17 cellular contexts compared by ENCODE assay signal in the genomic region with DNA sequence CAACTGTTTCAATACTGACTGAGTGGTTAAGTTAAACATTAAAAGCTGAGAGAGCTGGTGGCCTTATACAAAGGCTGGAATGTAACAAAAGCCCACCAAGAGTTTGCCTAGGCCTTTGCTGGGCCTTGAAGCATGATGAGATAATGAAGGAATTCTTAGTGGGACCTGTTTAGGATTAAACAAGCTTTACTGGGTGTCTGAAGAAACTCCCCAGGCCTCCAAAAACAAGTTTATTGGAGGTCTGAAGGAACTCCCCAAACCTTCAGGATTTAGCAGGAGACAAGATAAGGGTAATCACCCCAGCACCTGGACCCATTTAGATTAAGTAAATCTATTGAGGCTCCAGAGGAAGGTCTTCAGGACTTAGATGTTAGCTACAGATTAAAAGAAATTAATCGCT. TPM values are rescaled to one million over a fixed set of nuclear protein-coding genes. Genes with fewer than 3 reads are reported as not detected.
A peak's percentile ranks its signal among the peaks of the same experiment; 100 is the strongest.
DNase-seq lines count a peak whose midpoint lies in the region; ATAC-seq and TF ChIP-seq lines count a peak whose summit lies in the region.
"Had no signal": no experiment of that assay in that cellular context is flagged by ENCODE, and none has a peak within 500 bp of the region (broad histone marks: within the 10 kb centered on the region; RNA-seq: fewer than 3 reads in every experiment).

No MANE protein-coding gene starts in this region.

- H3K4me3 Mint-ChIP-seq in endodermal cell (no peak overlapping the region), neural progenitor cell (no peak overlapping the region)
- H3K4me3 Mint-ChIP-seq: CD14-positive monocyte; CD8-positive, alpha-beta T cell had no signal

- H3K4me3 ChIP-seq in endodermal cell (ENCODE audit: low read length) (no peak overlapping the region), neural progenitor cell (no peak overlapping the region)
- H3K4me3 ChIP-seq: HAP-1 had no signal

- peak overlapping the region; percentile 23 for H3K9ac ChIP-seq in endodermal cell (ENCODE audit: extremely low read depth, low read length, poor library complexity, severe bottlenecking)
- H3K9ac ChIP-seq in neural progenitor cell = no peak overlapping the region

- 86 to 100% methylated on average over 1 of the region's 1 CpG for WGBS in endodermal cell (ENCODE audit: insufficient coverage in 1 of 2, insufficient read length in 1 of 2), 2 experiments

- H3K27ac ChIP-seq in endodermal cell (ENCODE audit: low read depth, low read length) (no peak overlapping the region), neural progenitor cell (no peak overlapping the region)
- H3K27ac ChIP-seq: HL-60 had no signal

- peaks cover 2% of the 10 kb centered on the region for H3K27me3 Mint-ChIP-seq in endodermal cell (ENCODE audit: insufficient read depth)
- peaks cover 5% of the 10 kb centered on the region for H3K27me3 Mint-ChIP-seq in neural progenitor cell (ENCODE audit: insufficient read depth, low read depth)

- ATAC-seq in HG02885 (IDR thresholded peaks at IDR 0.05; ENCODE audit: poor library complexity, unreplicated experiment) = no peak
- ATAC-seq: CD8-positive, alpha-beta T cell had no signal

- H4K20me1 ChIP-seq in neural progenitor cell (ENCODE audit: low read depth) = no peaks in the 10 kb centered on the region

- H3K4me2 ChIP-seq in neural progenitor cell = peak overlapping the region; percentile 9

- H3K27ac Mint-ChIP-seq in endodermal cell (peak overlapping the region; percentile 88), neural progenitor cell (no peak overlapping the region)
- H3K27ac Mint-ChIP-seq: CD14-positive monocyte; CD8-positive, alpha-beta T cell had no signal

- H3K9me3 Mint-ChIP-seq in endodermal cell = no peaks in the 10 kb centered on the region
- no peaks in the 10 kb centered on the region for H3K9me3 Mint-ChIP-seq in neural progenitor cell
- H3K9me3 Mint-ChIP-seq: CD14-positive monocyte; CD8-positive, alpha-beta T cell had no signal

- H3K9me3 ChIP-seq in endodermal cell (ENCODE audit: control insufficient read depth, low read length) = no peaks in the 10 kb centered on the region
- H3K9me3 ChIP-seq in neural progenitor cell (ENCODE audit: low read depth) = no peaks in the 10 kb centered on the region
- H3K9me3 ChIP-seq: HAP-1 had no signal

- H3K36me3 ChIP-seq in endodermal cell (ENCODE audit: control insufficient read depth, insufficient read depth, low read length) = no peaks in the 10 kb centered on the region
- no peaks in the 10 kb centered on the region for H3K36me3 ChIP-seq in neural progenitor cell
- H3K36me3 ChIP-seq: HAP-1 had no signal

- TF ChIP-seq CTCF in endodermal cell (conservative IDR thresholded peaks at IDR 0.05) (no peak), neural progenitor cell (IDR thresholded peaks at IDR 0.05) (no peak)

- H3K36me3 Mint-ChIP-seq in endodermal cell (ENCODE audit: low read depth) = no peaks in the 10 kb centered on the region
- H3K36me3 Mint-ChIP-seq in neural progenitor cell = no peaks in the 10 kb centered on the region
- H3K36me3 Mint-ChIP-seq: CD14-positive monocyte had no signal

- DNase-seq in endodermal cell (no peak), left kidney (ENCODE audit: low read depth, low spot score) (peak; percentile 53), neural progenitor cell (ENCODE audit: low spot score) (peak; percentile 30), A172 (ENCODE audit: low spot score) (no peak)
- no peak for DNase-seq in effector CD4-positive, alpha-beta T cell
- DNase-seq in activated T-cell treated with anti-CD3 and anti-CD28 coated beads, Interleukin-2, amount 50 U/mL, for 48 hours = no peak
- DNase-seq: CD8-positive, alpha-beta T cell; COR-L47; DND-41; GF-D8 had no signal

- peaks cover 21% of the 10 kb centered on the region for H3K4me1 ChIP-seq in endodermal cell (ENCODE audit: control insufficient read depth, insufficient read depth, low read length)
- peaks cover 20% of the 10 kb centered on the region for H3K4me1 ChIP-seq in neural progenitor cell
- H3K4me1 ChIP-seq: HAP-1 had no signal

- H3K79me2 ChIP-seq in neural progenitor cell (ENCODE audit: low read depth) = no peaks in the 10 kb centered on the region

- H3K27me3 ChIP-seq in endodermal cell (ENCODE audit: control insufficient read depth, insufficient read depth, low read length, poor library complexity, severe bottlenecking) = no peaks in the 10 kb centered on the region
- no peaks in the 10 kb centered on the region for H3K27me3 ChIP-seq in neural progenitor cell

- no peak overlapping the region for H2AFZ ChIP-seq in neural progenitor cell (replicated peaks)

- peaks cover 4% of the 10 kb centered on the region for H3F3A ChIP-seq in neural progenitor cell (ENCODE audit: low read depth)

- H3K4me1 Mint-ChIP-seq in endodermal cell = peaks cover 75% of the 10 kb centered on the region
- H3K4me1 Mint-ChIP-seq in neural progenitor cell = peaks cover 42% of the 10 kb centered on the region

RNA-seq across cellular contexts. Expression of gene PCARE, which starts 18.7 kb away (rescaled TPM):
- total RNA-seq in endodermal cell (under 1 TPM in 1 of 2 donors, not detected in 1; 0.09 TPM), neural progenitor cell (ENCODE audit: low replicate concordance) (not detected in 2 replicates)
- polyA plus RNA-seq in endodermal cell (2013, experiment 1 of 2) = 0.04 TPM
- 0.08 TPM for polyA plus RNA-seq in endodermal cell (2013, experiment 2 of 2)
- total RNA-seq in A172 (2014; rRNA removed; shearing (Covaris generic)) = not detected in 2 replicates
- total RNA-seq: A673; CD8-positive, alpha-beta T cell; H1 had no signal
- polyA plus RNA-seq: BJ, CD14-positive monocyte, H1 had no signal

RNA-seq across cellular contexts. Expression of gene CLIP4, which starts 59.6 kb away (rescaled TPM):
- total RNA-seq in endodermal cell (10 to 100 TPM in 1 of 2 donors, 1 to 10 TPM in 1; 8.0 to 10.9 TPM), neural progenitor cell (ENCODE audit: low replicate concordance) (1.5 and 2.1 TPM in 2 replicates)
- 3.6 TPM for polyA plus RNA-seq in endodermal cell (2013, experiment 1 of 2)
- polyA plus RNA-seq in endodermal cell (2013, experiment 2 of 2) = 3.8 TPM
- total RNA-seq in A172 (2014; rRNA removed; shearing (Covaris generic)) = 26.9 and 40.2 TPM in 2 replicates

Comparison
In these comparisons a context has a peak if more than half of its experiments do, and no peak if none do; other contexts are left out.
1. DNase-seq: peak in left kidney (single experiment) and neural progenitor cell (single experiment); none in endodermal cell (single experiment), effector CD4-positive, alpha-beta T cell (single experiment), activated T-cell treated with anti-CD3 and anti-CD28 coated beads, Interleukin-2, amount 50 U/mL, for 48 hours (0 of 2) and A172 (single experiment).